Comparison of ENCODE assay signal across 1 cellular context in genomic region chr6:41872102-41872602, GRCh38.
TF ChIP-seq lines count a peak whose summit lies in the region.

No MANE protein-coding gene starts in this region.

TF ChIP-seq in HepG2, 621 proteins besides CTCF, POLR2A, EP300 and RAD21:
- no peak for TF ChIP-seq ZNF577 (CRISPR knock-in tag; IDR thresholded peaks at IDR 0.05; ENCODE audit: borderline replicate concordance, low read depth)
- no peak for TF ChIP-seq HOMEZ (CRISPR knock-in tag; IDR thresholded peaks at IDR 0.05; ENCODE audit: low read depth)
- TF ChIP-seq ELF3 (CRISPR knock-in tag; IDR thresholded peaks at IDR 0.05): no peak
- no peak for TF ChIP-seq ZNF800 (CRISPR knock-in tag; IDR thresholded peaks at IDR 0.05)
- no peak for TF ChIP-seq JARID2 (CRISPR knock-in tag; IDR thresholded peaks at IDR 0.05; ENCODE audit: insufficient replicate concordance)
- TF ChIP-seq ISL2 (CRISPR knock-in tag; IDR thresholded peaks at IDR 0.05): no peak
- TF ChIP-seq ZBTB43 (CRISPR knock-in tag; conservative IDR thresholded peaks at IDR 0.05): no peak
- no peak for TF ChIP-seq ZBTB2 (CRISPR knock-in tag; IDR thresholded peaks at IDR 0.05; ENCODE audit: low read depth)
- TF ChIP-seq ATM (IDR thresholded peaks at IDR 0.05; ENCODE audit: borderline replicate concordance): no peak
- TF ChIP-seq ZSCAN29 (CRISPR knock-in tag; conservative IDR thresholded peaks at IDR 0.05): no peak
- no peak for TF ChIP-seq YEATS4 (CRISPR knock-in tag; IDR thresholded peaks at IDR 0.05; ENCODE audit: borderline replicate concordance)
- no peak for TF ChIP-seq DNMT1 (CRISPR knock-in tag; IDR thresholded peaks at IDR 0.05)
- TF ChIP-seq ZNF121 (CRISPR knock-in tag; IDR thresholded peaks at IDR 0.05): no peak
- no peak for TF ChIP-seq FOXJ3 (CRISPR knock-in tag; IDR thresholded peaks at IDR 0.05; ENCODE audit: borderline replicate concordance)
- TF ChIP-seq ZNF816 (CRISPR knock-in tag; IDR thresholded peaks at IDR 0.05; ENCODE audit: borderline replicate concordance): no peak
- no peak for TF ChIP-seq NFE2 (CRISPR knock-in tag; IDR thresholded peaks at IDR 0.05)
- TF ChIP-seq ATF2 (CRISPR knock-in tag; IDR thresholded peaks at IDR 0.05): no peak
- no peak for TF ChIP-seq ZNF878 (CRISPR knock-in tag; IDR thresholded peaks at IDR 0.05)
- no peak for TF ChIP-seq FOXC1 (CRISPR knock-in tag; IDR thresholded peaks at IDR 0.05; ENCODE audit: borderline replicate concordance)
